Comparison of ENCODE assay signal across 25 cellular contexts in the genomic region with DNA sequence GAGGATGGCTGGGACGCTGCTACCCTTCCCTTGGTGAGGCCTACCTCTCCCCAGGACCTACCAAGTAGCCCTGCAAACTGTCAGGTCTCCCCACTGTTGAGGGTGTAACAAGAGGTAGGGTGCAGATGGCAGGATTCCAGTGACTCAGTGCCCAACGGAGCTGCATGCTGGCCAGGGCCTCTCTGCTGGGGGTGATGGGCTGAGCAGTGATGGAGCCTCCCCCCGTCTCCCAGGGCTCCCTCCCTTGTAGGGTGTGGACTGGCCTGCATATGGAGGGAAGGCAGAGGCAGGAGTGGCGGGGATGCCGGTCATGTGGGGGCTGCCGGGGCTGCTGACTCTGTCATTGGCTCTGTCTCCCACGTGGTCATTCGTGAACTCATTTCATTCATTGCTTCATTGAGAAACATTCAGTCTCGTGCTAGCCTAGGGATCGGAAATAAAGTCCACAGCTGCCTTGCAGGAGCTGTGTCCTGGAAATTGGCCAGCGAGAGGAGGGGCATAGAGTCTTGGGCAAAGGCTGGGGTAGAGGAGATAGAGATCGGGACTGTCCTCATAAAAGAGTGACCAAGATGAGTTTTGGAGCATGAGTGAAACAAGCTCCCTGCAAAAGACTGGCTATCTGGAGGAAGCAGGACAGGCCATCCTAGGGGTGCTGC. TPM values are rescaled to one million over a fixed set of nuclear protein-coding genes. Genes with fewer than 3 reads are reported as not detected.
DNase-seq lines count a peak whose midpoint lies in the region; ATAC-seq and TF ChIP-seq lines count a peak whose summit lies in the region.
"Had no signal": no experiment of that assay in that cellular context is flagged by ENCODE, and none has a peak within 500 bp of the region (broad histone marks: within the 10 kb centered on the region; RNA-seq: fewer than 3 reads in every experiment).

No MANE protein-coding gene starts in this region.

- no peaks in the 10 kb centered on the region for H3K9me3 Mint-ChIP-seq in activated T-helper 2 cell treated with anti-CD3 and anti-CD28 coated beads, Interferon-gamma antibody, Interleukin-2, Interleukin-4, amounts not matched to agents 10 μg/mL and 5 μg/mL and 100 μg/mL, durations not matched to agents 14 hours and 24 hours and 36 hours
- H3K9me3 Mint-ChIP-seq: CD4-positive, alpha-beta T cell had no signal

- no peak for TF ChIP-seq POLR2A in heart left ventricle (IDR thresholded peaks at IDR 0.05)

- H3K36me3 Mint-ChIP-seq in activated T-helper 2 cell treated with anti-CD3 and anti-CD28 coated beads, Interferon-gamma antibody, Interleukin-2, Interleukin-4, amounts not matched to agents 10 μg/mL and 5 μg/mL and 100 μg/mL, durations not matched to agents 14 hours and 24 hours and 36 hours (ENCODE audit: low read depth): no peaks in the 10 kb centered on the region

- H3K27me3 Mint-ChIP-seq in activated T-helper 2 cell treated with anti-CD3 and anti-CD28 coated beads, Interferon-gamma antibody, Interleukin-2, Interleukin-4, amounts not matched to agents 10 μg/mL and 5 μg/mL and 100 μg/mL, durations not matched to agents 14 hours and 24 hours and 36 hours (ENCODE audit: low read depth): no peaks in the 10 kb centered on the region

- H3K4me3 ChIP-seq in heart left ventricle (no peak overlapping the region), MG63 (no peak overlapping the region)
- H3K4me3 ChIP-seq: BLaER1, PC-9 had no signal

- H3K9me3 ChIP-seq in heart left ventricle: no peaks in the 10 kb centered on the region
- no peaks in the 10 kb centered on the region for H3K9me3 ChIP-seq in MG63
- H3K9me3 ChIP-seq: BLaER1 had no signal

- intact Hi-C loops in Right ventricle myocardium inferior (cut with DNase I) (no loop called here), heart left ventricle (cut with DNase I) (no loop called here)
- intact Hi-C loops in activated T-helper 2 cell treated with anti-CD3 and anti-CD28 coated beads, Interferon-gamma antibody, Interleukin-2, Interleukin-4, amounts not matched to agents 10 μg/mL and 5 μg/mL and 100 μg/mL, durations not matched to agents 14 hours and 24 hours and 36 hours (cut with micrococcal nuclease): no loop called here

- no peak overlapping the region for H3K4me3 Mint-ChIP-seq in activated T-helper 2 cell treated with anti-CD3 and anti-CD28 coated beads, Interferon-gamma antibody, Interleukin-2, Interleukin-4, amounts not matched to agents 10 μg/mL and 5 μg/mL and 100 μg/mL, durations not matched to agents 14 hours and 24 hours and 36 hours (ENCODE audit: low read depth)

- no peaks in the 10 kb centered on the region for H3K36me3 ChIP-seq in heart left ventricle
- H3K36me3 ChIP-seq in MG63: no peaks in the 10 kb centered on the region
- H3K36me3 ChIP-seq: BLaER1 had no signal

- ATAC-seq in Right ventricle myocardium inferior (no peak), heart left ventricle (no peak), GM18520 (IDR thresholded peaks at IDR 0.05; ENCODE audit: unreplicated experiment) (no peak)
- ATAC-seq: SK-N-SH treated with all-trans-retinoic acid at 6 μM for 48 hours, T-helper 17 cell had no signal

- H3K27ac Mint-ChIP-seq in activated T-helper 2 cell treated with anti-CD3 and anti-CD28 coated beads, Interferon-gamma antibody, Interleukin-2, Interleukin-4, amounts not matched to agents 10 μg/mL and 5 μg/mL and 100 μg/mL, durations not matched to agents 14 hours and 24 hours and 36 hours: no peak overlapping the region
- H3K27ac Mint-ChIP-seq: T-helper 17 cell had no signal

- H3K27me3 ChIP-seq in heart left ventricle (peaks cover 0 to 52% (median 20%) of the 10 kb centered on the region in 9 donors), MG63 (peaks cover 4% of the 10 kb centered on the region; the same call in 1 of the 2 replicates)
- H3K27me3 ChIP-seq: BLaER1 had no signal

- H3K4me1 Mint-ChIP-seq in activated T-helper 2 cell treated with anti-CD3 and anti-CD28 coated beads, Interferon-gamma antibody, Interleukin-2, Interleukin-4, amounts not matched to agents 10 μg/mL and 5 μg/mL and 100 μg/mL, durations not matched to agents 14 hours and 24 hours and 36 hours (ENCODE audit: low read depth): no peaks in the 10 kb centered on the region

- peaks cover 0 to 9% (median 0%) of the 10 kb centered on the region in 12 donors for H3K4me1 ChIP-seq in heart left ventricle
- H3K4me1 ChIP-seq: BLaER1 had no signal

- DNase-seq in Right ventricle myocardium inferior (ENCODE audit: missing footprints): peak; percentile 15
- DNase-seq in heart left ventricle: no peak
- peak; percentile 34 for DNase-seq in OCI-M1 (lab: John Stamatoyannopoulos, UW)
- DNase-seq in foreskin melanocyte: peak; percentile 17
- no peak for DNase-seq in SK-N-DZ (ENCODE audit: low spot score)
- no peak for DNase-seq in MG63
- DNase-seq in activated T-helper 2 cell treated with anti-CD3 and anti-CD28 coated beads, Interferon-gamma antibody, Interleukin-2, Interleukin-4, amounts not matched to agents 10 μg/mL and 5 μg/mL and 100 μg/mL, durations not matched to agents 14 hours and 24 hours and 36 hours (ENCODE audit: low spot score): no peak
- DNase-seq: CD4-positive, alpha-beta T cell; COR-L47; DMS79 treated with DMSO at 0.1 percent for 48 hours; GOT3; HCEC 1CT; NCI-H1105 treated with DMSO at 0.1 percent for 48 hours; NCI-H146; NCI-H1930; NCI-H2107; NCI-H526; NK-92 treated with Interleukin-12 subunit alpha and Interleukin-12 subunit beta, amount 100 ng/mL, for 24 hours; PC-9; SIG-M5; T-helper 17 cell had no signal

- no peak for TF ChIP-seq CTCF in heart left ventricle (IDR thresholded peaks at IDR 0.05)

- WGBS in heart left ventricle, 4 donors: 51 to 63% (median 54%) methylated on average over 8 to 12 of the region's 12 CpGs

- no peak overlapping the region for H3K27ac ChIP-seq in heart left ventricle
- H3K27ac ChIP-seq: BLaER1, KMS-11, PC-9 had no signal

RNA-seq across cellular contexts. Expression of a gene that starts 22.9 kb away (rescaled TPM):
- 0.08 TPM for total RNA-seq in Right ventricle myocardium inferior
- total RNA-seq in heart left ventricle: under 1 TPM in 5 of 9 donors, not detected in 4; 0.05 to 0.45 (median 0.17) TPM
- under 1 TPM in 1 of 2 donors, not detected in 1; 0.03 TPM for polyA plus RNA-seq in heart left ventricle
- 3.8 and 4.5 TPM in 2 replicates for polyA plus RNA-seq in SK-N-DZ (2014; cell fraction: cytosol; rRNA removed)
- polyA plus RNA-seq in SK-N-DZ (2014; cell fraction: nucleus; rRNA removed): 17.6 and 18.9 TPM in 2 replicates
- 0.16 TPM in 1 of 2 replicates, not detected in the other for total RNA-seq in MG63 (2014; rRNA removed; shearing (Covaris generic); ENCODE audit: low replicate concordance)
- 0.23 and 0.46 TPM in 2 replicates for total RNA-seq in activated T-helper 2 cell treated with anti-CD3 and anti-CD28 coated beads, Interferon-gamma antibody, Interleukin-2, Interleukin-4, amounts not matched to agents 10 μg/mL and 5 μg/mL and 100 μg/mL, durations not matched to agents 14 hours and 24 hours and 36 hours
- total RNA-seq: PC-9 had no signal

Comparison
In these comparisons a context has a peak if more than half of its experiments do, and no peak if none do; other contexts are left out.
1. DNase-seq: peak in Right ventricle myocardium inferior (single experiment), OCI-M1 (single experiment) and foreskin melanocyte (single experiment); none in heart left ventricle (0 of 5), SK-N-DZ (single experiment), MG63 (single experiment) and activated T-helper 2 cell treated with anti-CD3 and anti-CD28 coated beads, Interferon-gamma antibody, Interleukin-2, Interleukin-4, amounts not matched to agents 10 μg/mL and 5 μg/mL and 100 μg/mL, durations not matched to agents 14 hours and 24 hours and 36 hours (single experiment).